8 cellular contexts compared by ENCODE assay signal in the genomic region with DNA sequence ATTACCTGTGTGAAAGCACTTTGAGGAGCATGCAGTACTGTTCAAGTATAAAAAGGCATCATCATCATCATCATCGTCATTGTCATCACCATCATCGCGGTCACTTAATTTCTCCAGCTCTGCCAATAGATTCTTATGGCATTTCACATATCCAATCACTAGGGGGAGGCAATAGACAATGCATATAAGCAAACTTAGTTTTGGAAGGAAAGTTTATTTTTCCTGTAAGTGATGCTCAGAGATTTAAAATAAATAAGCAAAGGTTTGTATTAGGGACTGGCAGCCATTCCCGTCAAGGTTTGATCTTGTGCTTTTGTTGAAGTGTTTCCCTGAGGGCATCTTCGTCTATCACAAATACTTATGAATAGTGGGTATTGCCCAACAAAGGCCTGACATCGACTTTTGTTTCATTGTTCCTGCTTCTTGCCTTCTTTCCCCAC.
A peak's percentile ranks its signal among the peaks of the same experiment; 100 is the strongest.
DNase-seq lines count a peak whose midpoint lies in the region; ATAC-seq, FAIRE-seq and TF ChIP-seq lines count a peak whose summit lies in the region.

No MANE protein-coding gene starts in this region.

- DNase-seq in DMS114 treated with DMSO at 0.1 percent for 48 hours (lab: John Stamatoyannopoulos, UW; ENCODE audit: unreplicated experiment) (peak; percentile 26), Kasumi-1 (lab: John Stamatoyannopoulos, UW) (peak; percentile 28 to 52), small intestine (peak; percentile 51)

- no peaks in the 10 kb centered on the region for H3K9me3 ChIP-seq in gastroesophageal sphincter
- no peaks in the 10 kb centered on the region for H3K9me3 ChIP-seq in small intestine (ENCODE audit: control insufficient read depth, low read depth)

- H3K27ac ChIP-seq in gastroesophageal sphincter (no peak overlapping the region), small intestine (ENCODE audit: low read depth in 1 of 2, low read length in 1 of 2) (no peak overlapping the region)

- TF ChIP-seq CTCF in gastroesophageal sphincter (IDR thresholded peaks at IDR 0.05) = peak; percentile 24 to 70 (median 66)

- FAIRE-seq in small intestine (lab: Jason Lieb, UNC) = no peak

- TF ChIP-seq EP300 in gastroesophageal sphincter (IDR thresholded peaks at IDR 0.05) = no peak

- H3K4me1 ChIP-seq in gastroesophageal sphincter (peaks cover 0 to 10% (median 0%) of the 10 kb centered on the region in 3 donors), small intestine (ENCODE audit: control insufficient read depth in 2 of 2, insufficient read depth in 1 of 2, low read depth in 1 of 2, low read length in 1 of 2) (no peaks in the 10 kb centered on the region)

- H3K27me3 ChIP-seq in gastroesophageal sphincter = no peaks in the 10 kb centered on the region
- no peaks in the 10 kb centered on the region for H3K27me3 ChIP-seq in small intestine (ENCODE audit: control insufficient read depth in 2 of 2, insufficient read depth in 2 of 2, low read length in 2 of 2)

- TF ChIP-seq POLR2A in gastroesophageal sphincter (IDR thresholded peaks at IDR 0.05) = no peak

- 30 to 49% methylated on average over 3 to 6 of the region's 6 CpGs for WGBS in gastroesophageal sphincter (ENCODE audit: low coverage in 1 of 2), 2 donors
- WGBS in small intestine, 3 donors = 27 to 45% (median 38%) methylated on average over 6 of the region's 6 CpGs

- H3K4me3 ChIP-seq in gastroesophageal sphincter (no peak overlapping the region), small intestine (ENCODE audit: low read depth in 1 of 2, low read length in 2 of 2) (no peak overlapping the region)

- ATAC-seq in SK-N-SH treated with all-trans-retinoic acid at 6 μM for 48 hours (peak; percentile 56; the same call in 1 of the 3 replicates), gastroesophageal sphincter (peak; percentile 35), GM21381 (IDR thresholded peaks at IDR 0.05; ENCODE audit: unreplicated experiment) (no peak), HG03025 (IDR thresholded peaks at IDR 0.05; ENCODE audit: low FRiP score, unreplicated experiment) (no peak), GM18520 (IDR thresholded peaks at IDR 0.05; ENCODE audit: unreplicated experiment) (no peak)

- H3K36me3 ChIP-seq in gastroesophageal sphincter (peaks cover 0 to 10% of the 10 kb centered on the region in 2 donors), small intestine (ENCODE audit: control insufficient read depth in 2 of 2, insufficient read depth in 2 of 2, low read length in 2 of 2) (no peaks in the 10 kb centered on the region)

TF ChIP-seq in SK-N-SH treated with all-trans-retinoic acid at 6 μM for 48 hours, 23 proteins besides CTCF, POLR2A, EP300 and RAD21:
- TF ChIP-seq ZNF565 (CRISPR knock-in tag; conservative IDR thresholded peaks at IDR 0.05; ENCODE audit: low read depth) (no peak), TOX (CRISPR knock-in tag; IDR thresholded peaks at IDR 0.05; ENCODE audit: borderline replicate concordance) (no peak), CREB5 (CRISPR knock-in tag; IDR thresholded peaks at IDR 0.05; ENCODE audit: low read depth) (no peak), ZNF70 (CRISPR knock-in tag; IDR thresholded peaks at IDR 0.05) (no peak), PATZ1 (CRISPR knock-in tag; IDR thresholded peaks at IDR 0.05; ENCODE audit: borderline replicate concordance) (no peak), OSR1 (CRISPR knock-in tag; IDR thresholded peaks at IDR 0.05) (no peak), ISL1 (CRISPR knock-in tag; IDR thresholded peaks at IDR 0.05) (no peak), ZFP3 (CRISPR knock-in tag; IDR thresholded peaks at IDR 0.05) (no peak), ZFP30 (CRISPR knock-in tag; IDR thresholded peaks at IDR 0.05) (no peak), TCF4 (CRISPR knock-in tag; IDR thresholded peaks at IDR 0.05; ENCODE audit: borderline replicate concordance) (no peak)
- TF ChIP-seq, protein P1, sequence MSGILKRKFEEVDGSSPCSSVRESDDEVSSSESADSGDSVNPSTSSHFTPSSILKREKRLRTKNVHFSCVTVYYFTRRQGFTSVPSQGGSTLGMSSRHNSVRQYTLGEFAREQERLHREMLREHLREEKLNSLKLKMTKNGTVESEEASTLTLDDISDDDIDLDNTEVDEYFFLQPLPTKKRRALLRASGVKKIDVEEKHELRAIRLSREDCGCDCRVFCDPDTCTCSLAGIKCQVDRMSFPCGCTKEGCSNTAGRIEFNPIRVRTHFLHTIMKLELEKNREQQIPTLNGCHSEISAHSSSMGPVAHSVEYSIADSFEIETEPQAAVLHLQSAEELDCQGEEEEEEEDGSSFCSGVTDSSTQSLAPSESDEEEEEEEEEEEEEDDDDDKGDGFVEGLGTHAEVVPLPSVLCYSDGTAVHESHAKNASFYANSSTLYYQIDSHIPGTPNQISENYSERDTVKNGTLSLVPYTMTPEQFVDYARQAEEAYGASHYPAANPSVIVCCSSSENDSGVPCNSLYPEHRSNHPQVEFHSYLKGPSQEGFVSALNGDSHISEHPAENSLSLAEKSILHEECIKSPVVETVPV (CRISPR knock-in tag; IDR thresholded peaks at IDR 0.05) = no peak

Comparison
In these comparisons a context has a peak if more than half of its experiments do, and no peak if none do; other contexts are left out.
1. ATAC-seq: peak in SK-N-SH treated with all-trans-retinoic acid at 6 μM for 48 hours (single experiment) and gastroesophageal sphincter (single experiment); none in GM21381 (single experiment), HG03025 (single experiment) and GM18520 (single experiment).
2. Peak in every context shown above with its lines, with median percentiles within 50 percentile points of each other: DNase-seq.